In the genomic region with DNA sequence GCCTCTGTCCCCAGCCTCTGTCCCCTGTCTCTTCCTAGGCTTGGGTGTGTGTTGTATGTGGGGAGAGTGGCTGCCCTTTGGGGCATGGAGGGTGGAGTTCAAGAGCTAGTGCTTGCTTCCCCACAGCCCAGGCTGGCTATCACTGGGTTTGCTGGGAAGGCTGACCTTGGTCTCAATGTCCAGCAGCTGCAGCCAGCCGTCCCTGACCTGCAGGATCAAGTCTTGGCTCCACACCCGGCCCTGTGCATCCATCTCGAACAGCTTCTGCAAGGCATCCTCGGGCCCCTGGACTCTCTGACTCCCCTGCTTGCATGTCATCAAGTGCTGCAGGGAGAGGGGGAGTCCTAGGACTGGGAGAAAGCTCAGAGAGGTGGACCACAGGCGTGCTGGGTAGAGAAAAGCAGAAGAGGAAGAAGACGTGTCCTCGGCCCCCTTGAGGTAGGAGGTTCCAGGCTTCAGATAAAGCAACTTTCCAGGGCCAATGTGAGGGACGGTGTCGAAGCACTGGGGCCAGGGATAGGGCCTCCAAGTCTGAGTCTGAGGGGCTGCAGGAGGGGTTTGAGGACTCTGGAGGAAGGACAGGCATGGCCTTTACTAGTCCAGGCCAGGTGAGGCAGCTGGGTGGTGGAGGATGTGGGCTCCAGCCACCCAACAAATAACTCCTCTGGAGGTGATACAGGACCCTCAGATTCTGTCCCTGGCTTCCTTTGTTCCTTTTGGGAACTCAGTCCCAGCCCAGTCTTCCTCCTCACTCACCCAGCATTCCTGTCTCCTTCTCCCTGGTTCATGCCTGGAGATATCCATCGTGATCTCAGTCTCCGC, we compare ENCODE assay signal across 1 cellular context.
TF ChIP-seq lines count a peak whose summit lies in the region.

No MANE protein-coding gene starts in this region.

TF ChIP-seq in H1, 55 proteins besides CTCF, POLR2A, EP300 and RAD21:
- TF ChIP-seq TAF1 (IDR thresholded peaks at IDR 0.05; ENCODE audit: low read depth, low read length) (no peak), ZNF274 (IDR thresholded peaks at IDR 0.05; ENCODE audit: borderline replicate concordance, extremely low read depth, low read length) (no peak)
